Comparison of ENCODE assay signal across 25 cellular contexts in genomic region chr15:42080585-42081462, GRCh38. TPM values are rescaled to one million over a fixed set of nuclear protein-coding genes. Genes with fewer than 3 reads are reported as not detected.
DNase-seq lines count a peak whose midpoint lies in the region; ATAC-seq and TF ChIP-seq lines count a peak whose summit lies in the region.
"Had no signal": no experiment of that assay in that cellular context is flagged by ENCODE, and none has a peak within 500 bp of the region (broad histone marks: within the 10 kb centered on the region; RNA-seq: fewer than 3 reads in every experiment).

No MANE protein-coding gene starts in this region.

- no peaks in the 10 kb centered on the region for H3K79me2 ChIP-seq in neural progenitor cell (ENCODE audit: low read depth)

- no peak overlapping the region for H3K27ac ChIP-seq in neural progenitor cell
- H3K27ac ChIP-seq: pancreas, vagina had no signal

- H3K36me3 Mint-ChIP-seq in neural progenitor cell: no peaks in the 10 kb centered on the region
- H3K36me3 Mint-ChIP-seq: activated naive CD8-positive, alpha-beta T cell treated with anti-CD3 and anti-CD28 coated beads, Interleukin-2, amount 10 ng/mL, durations not matched to agents 7 days and 5 days had no signal

- H3K27me3 ChIP-seq in MG63 (no peaks in the 10 kb centered on the region), neural progenitor cell (peaks cover 8% of the 10 kb centered on the region)
- H3K27me3 ChIP-seq: pancreas had no signal

- peaks cover 7% of the 10 kb centered on the region for H3K27me3 Mint-ChIP-seq in neural progenitor cell (ENCODE audit: insufficient read depth, low read depth)

- H3K4me3 ChIP-seq in MG63 (no peak overlapping the region), epithelial cell of esophagus (ENCODE audit: low read length) (no peak overlapping the region), neural progenitor cell (no peak overlapping the region)
- H3K4me3 ChIP-seq: pancreas, vagina had no signal

- H3K4me3 Mint-ChIP-seq in neural progenitor cell: no peak overlapping the region
- H3K4me3 Mint-ChIP-seq: activated CD8-positive, alpha-beta T cell treated with anti-CD3 and anti-CD28 coated beads, Interleukin-2, amount 10 ng/mL, durations not matched to agents 7 days and 5 days; activated naive CD8-positive, alpha-beta T cell treated with anti-CD3 and anti-CD28 coated beads, Interleukin-2, amount 10 ng/mL, durations not matched to agents 7 days and 5 days; activated T-helper 17 cell treated with anti-CD3 and anti-CD28 coated beads, Interleukin-2, amount 50 U/mL, for 72 hours; T-helper 2 cell treated with Interferon-gamma antibody and Interleukin-4, amounts not matched to agents 5 μg/mL and 100 μg/mL, for 36 hours had no signal

- H3K9ac ChIP-seq in neural progenitor cell: no peak overlapping the region

- peak overlapping the region; percentile 65 for H3K4me2 ChIP-seq in neural progenitor cell

- H3K27ac Mint-ChIP-seq in neural progenitor cell: no peak overlapping the region
- H3K27ac Mint-ChIP-seq: activated CD8-positive, alpha-beta T cell treated with anti-CD3 and anti-CD28 coated beads, Interleukin-2, amount 10 ng/mL, durations not matched to agents 7 days and 5 days; activated naive CD8-positive, alpha-beta T cell treated with anti-CD3 and anti-CD28 coated beads, Interleukin-2, amount 10 ng/mL, durations not matched to agents 7 days and 5 days; activated T-helper 17 cell treated with anti-CD3 and anti-CD28 coated beads, Interleukin-2, amount 50 U/mL, for 72 hours; T-helper 2 cell treated with Interferon-gamma antibody and Interleukin-4, amounts not matched to agents 5 μg/mL and 100 μg/mL, for 36 hours had no signal

- H2AFZ ChIP-seq in neural progenitor cell (replicated peaks): no peak overlapping the region

- peaks cover 14% of the 10 kb centered on the region for H3K4me1 Mint-ChIP-seq in neural progenitor cell
- H3K4me1 Mint-ChIP-seq: activated T-helper 17 cell treated with anti-CD3 and anti-CD28 coated beads, Interleukin-2, amount 50 U/mL, for 72 hours had no signal

- no peaks in the 10 kb centered on the region for H3K36me3 ChIP-seq in MG63
- no peaks in the 10 kb centered on the region for H3K36me3 ChIP-seq in neural progenitor cell
- H3K36me3 ChIP-seq: pancreas, vagina had no signal

- H3F3A ChIP-seq in neural progenitor cell (ENCODE audit: low read depth): no peaks in the 10 kb centered on the region

- DNase-seq in MG63 (peak; percentile 73), epithelial cell of esophagus (ENCODE audit: low read depth) (peak; percentile 61), neural progenitor cell (ENCODE audit: low spot score) (peak; percentile 54), AG08395 (ENCODE audit: low spot score) (no peak), NCI-H345 (lab: John Stamatoyannopoulos, UW) (no peak), epidermal melanocyte (ENCODE audit: insufficient read length, low spot score) (no peak)
- DNase-seq: activated CD4-positive, CD25-positive, alpha-beta regulatory T cell; activated CD8-positive, alpha-beta T cell treated with anti-CD3 and anti-CD28 coated beads, Interleukin-2, amount 10 ng/mL, durations not matched to agents 7 days and 5 days; activated naive CD8-positive, alpha-beta T cell treated with anti-CD3 and anti-CD28 coated beads, Interleukin-2, amount 10 ng/mL, durations not matched to agents 7 days and 5 days; Calu3; cerebellar nuclear complex; NCI-H1105; NCI-H2171; NCI-H69; stimulated activated CD4-positive, alpha-beta T cell treated with anti-CD3 and anti-CD28 coated beads, Interleukin-2, amount 100 ng/mL, for 24 hours had no signal

- H3K4me1 ChIP-seq in neural progenitor cell: peaks cover 23% of the 10 kb centered on the region
- H3K4me1 ChIP-seq: pancreas had no signal

- TF ChIP-seq CTCF in GM12872 (IDR thresholded peaks at IDR 0.05; ENCODE audit: insufficient read depth, low read depth, low read length) (0 out of 3 replicates have a peak, but pooled peaks have one; percentile 3), epithelial cell of esophagus (IDR thresholded peaks at IDR 0.05; ENCODE audit: insufficient read depth, low read depth, low read length, missing control alignments) (no peak), neural progenitor cell (IDR thresholded peaks at IDR 0.05) (no peak)

- no peaks in the 10 kb centered on the region for H4K20me1 ChIP-seq in neural progenitor cell (ENCODE audit: low read depth)

- no peak for ATAC-seq in GM18498 (IDR thresholded peaks at IDR 0.05; ENCODE audit: unreplicated experiment)
- ATAC-seq: activated CD8-positive, alpha-beta T cell treated with anti-CD3 and anti-CD28 coated beads, Interleukin-2, amount 10 ng/mL, durations not matched to agents 7 days and 5 days; activated T-helper 17 cell treated with anti-CD3 and anti-CD28 coated beads, Interleukin-2, amount 50 U/mL, for 72 hours; pancreas had no signal

- no peaks in the 10 kb centered on the region for H3K9me3 ChIP-seq in MG63
- H3K9me3 ChIP-seq in neural progenitor cell (ENCODE audit: low read depth): no peaks in the 10 kb centered on the region
- H3K9me3 ChIP-seq: pancreas, vagina had no signal

- H3K9me3 Mint-ChIP-seq in neural progenitor cell: no peaks in the 10 kb centered on the region
- H3K9me3 Mint-ChIP-seq: activated naive CD8-positive, alpha-beta T cell treated with anti-CD3 and anti-CD28 coated beads, Interleukin-2, amount 10 ng/mL, durations not matched to agents 7 days and 5 days; activated T-helper 17 cell treated with anti-CD3 and anti-CD28 coated beads, Interleukin-2, amount 50 U/mL, for 72 hours; T-helper 2 cell treated with Interferon-gamma antibody and Interleukin-4, amounts not matched to agents 5 μg/mL and 100 μg/mL, for 36 hours had no signal

RNA-seq across cellular contexts. Expression of gene PLA2G4D, which starts 13.5 kb away (rescaled TPM):
- not detected in 2 replicates for total RNA-seq in MG63 (2014; rRNA removed; shearing (Covaris generic); ENCODE audit: low replicate concordance)
- not detected in 2 replicates for total RNA-seq in neural progenitor cell (ENCODE audit: low replicate concordance)
- total RNA-seq: activated CD8-positive, alpha-beta T cell treated with anti-CD3 and anti-CD28 coated beads, Interleukin-2, amount 10 ng/mL, durations not matched to agents 7 days and 5 days; activated naive CD8-positive, alpha-beta T cell treated with anti-CD3 and anti-CD28 coated beads, Interleukin-2, amount 10 ng/mL, durations not matched to agents 7 days and 5 days; Calu3; glomerular endothelial cell; LHCN-M2; myocyte; SK-MEL-5 had no signal

RNA-seq across cellular contexts. Expression of gene PLA2G4E, which starts 60.0 kb away (rescaled TPM):
- total RNA-seq in MG63 (2014; rRNA removed; shearing (Covaris generic); ENCODE audit: low replicate concordance): not detected in 2 replicates
- not detected in 2 replicates for total RNA-seq in neural progenitor cell (ENCODE audit: low replicate concordance)
- total RNA-seq: activated CD8-positive, alpha-beta T cell treated with anti-CD3 and anti-CD28 coated beads, Interleukin-2, amount 10 ng/mL, durations not matched to agents 7 days and 5 days; activated naive CD8-positive, alpha-beta T cell treated with anti-CD3 and anti-CD28 coated beads, Interleukin-2, amount 10 ng/mL, durations not matched to agents 7 days and 5 days; glomerular endothelial cell; LHCN-M2; myocyte; SK-MEL-5 had no signal

Comparison
In these comparisons a context has a peak if more than half of its experiments do, and no peak if none do; other contexts are left out.
1. DNase-seq: peak in MG63 (single experiment), epithelial cell of esophagus (single experiment) and neural progenitor cell (single experiment); none in AG08395 (single experiment), NCI-H345 (single experiment) and epidermal melanocyte (single experiment).